ENCODE assay signal across 17 cellular contexts in genomic region chr3:154294016-154294415, GRCh38. TPM values are rescaled to one million over a fixed set of nuclear protein-coding genes. Genes with fewer than 3 reads are reported as not detected.
DNase-seq lines count a peak whose midpoint lies in the region; ATAC-seq, FAIRE-seq and TF ChIP-seq lines count a peak whose summit lies in the region.
"Had no signal": no experiment of that assay in that cellular context is flagged by ENCODE, and none has a peak within 500 bp of the region (broad histone marks: within the 10 kb centered on the region; RNA-seq: fewer than 3 reads in every experiment).

No MANE protein-coding gene starts in this region.

- intact Hi-C loops in CD8-positive, alpha-beta T cell (cut with DNase I, micrococcal nuclease), result loop anchor here in 1 of 2 experiments (10.0 kb wide), 1 partner anchor 1839 kb away; no protein-coding TSS in a partner anchor
- intact Hi-C loops in K562 (cut with micrococcal nuclease) (no loop called here), pancreas (cut with DNase I) (no loop called here)

- peaks cover 2% of the 10 kb centered on the region for H3K4me1 Mint-ChIP-seq in CD8-positive, alpha-beta T cell (ENCODE audit: low read depth)
- H3K4me1 Mint-ChIP-seq in memory B cell, result no peaks in the 10 kb centered on the region
- no peaks in the 10 kb centered on the region for H3K4me1 Mint-ChIP-seq in stimulated activated effector memory CD8-positive, alpha-beta T cell treated with anti-CD3 and anti-CD28 coated beads, Interleukin-12 subunit alpha, Interleukin-12 subunit beta, amount 100 ng/mL, for 72 hours
- H3K4me1 Mint-ChIP-seq: B cell, GM23338 had no signal

- H3K4me3 Mint-ChIP-seq in CD8-positive, alpha-beta T cell, result no peak overlapping the region
- no peak overlapping the region for H3K4me3 Mint-ChIP-seq in memory B cell
- no peak overlapping the region for H3K4me3 Mint-ChIP-seq in stimulated activated effector memory CD8-positive, alpha-beta T cell treated with anti-CD3 and anti-CD28 coated beads, Interleukin-12 subunit alpha, Interleukin-12 subunit beta, amount 100 ng/mL, for 72 hours
- H3K4me3 Mint-ChIP-seq: B cell; CD4-positive, alpha-beta memory T cell; GM23338 had no signal

- H3K79me2 ChIP-seq in K562 (ENCODE audit: control insufficient read depth, insufficient read depth, low read length), result no peaks in the 10 kb centered on the region

- TF ChIP-seq RAD21 in K562 (CRISPR knock-in tag; conservative IDR thresholded peaks at IDR 0.05 in 1 of 2, IDR thresholded peaks at IDR 0.05 in 1 of 2), result no peak

- no peak for ATAC-seq in CD8-positive, alpha-beta T cell
- ATAC-seq in K562, result no peak
- ATAC-seq in memory B cell (ENCODE audit: low read depth), result no peak
- no peak for ATAC-seq in stimulated activated effector memory CD8-positive, alpha-beta T cell treated with anti-CD3 and anti-CD28 coated beads, Interleukin-12 subunit alpha, Interleukin-12 subunit beta, amount 100 ng/mL, for 72 hours
- ATAC-seq in pancreas, result no peak
- ATAC-seq: GM12878, GM23338 had no signal

- no peak overlapping the region for H3K9ac ChIP-seq in K562 (ENCODE audit: insufficient read depth in 1 of 2, low read depth in 2 of 2, low read length in 2 of 2)

- peaks cover 47% of the 10 kb centered on the region for H3K36me3 ChIP-seq in CD8-positive, alpha-beta T cell (ENCODE audit: insufficient read depth, low read length)
- H3K36me3 ChIP-seq in K562 (ENCODE audit: control insufficient read depth, insufficient read depth, low read length) (peaks cover 86% of the 10 kb centered on the region), pancreas (peaks cover 6 to 44% (median 9%) of the 10 kb centered on the region in 3 donors)

- peaks cover 77% of the 10 kb centered on the region for H3K36me3 Mint-ChIP-seq in CD8-positive, alpha-beta T cell
- peaks cover 27% of the 10 kb centered on the region for H3K36me3 Mint-ChIP-seq in memory B cell
- H3K36me3 Mint-ChIP-seq in stimulated activated effector memory CD8-positive, alpha-beta T cell treated with anti-CD3 and anti-CD28 coated beads, Interleukin-12 subunit alpha, Interleukin-12 subunit beta, amount 100 ng/mL, for 72 hours, result peaks cover 100% of the 10 kb centered on the region

- no peaks in the 10 kb centered on the region for H3K9me3 Mint-ChIP-seq in CD8-positive, alpha-beta T cell
- no peaks in the 10 kb centered on the region for H3K9me3 Mint-ChIP-seq in memory B cell
- H3K9me3 Mint-ChIP-seq in stimulated activated effector memory CD8-positive, alpha-beta T cell treated with anti-CD3 and anti-CD28 coated beads, Interleukin-12 subunit alpha, Interleukin-12 subunit beta, amount 100 ng/mL, for 72 hours, result no peaks in the 10 kb centered on the region
- H3K9me3 Mint-ChIP-seq: CD4-positive, alpha-beta memory T cell; GM23338 had no signal

- no peak overlapping the region for H2AFZ ChIP-seq in K562 (ENCODE audit: low read depth, low read length)
- H2AFZ ChIP-seq: GM23338 had no signal

- no peak for TF ChIP-seq CTCF in CD8-positive, alpha-beta T cell (IDR thresholded peaks at IDR 0.05)
- TF ChIP-seq CTCF in K562 (IDR thresholded peaks at IDR 0.05 in 2 of 3, conservative IDR thresholded peaks at IDR 0.05 in 1 of 3; ENCODE audit: insufficient read depth in 2 of 3, low read depth in 1 of 3, low read length in 3 of 3) (no peak), pancreas (IDR thresholded peaks at IDR 0.05) (no peak)

- H3K27me3 ChIP-seq in CD8-positive, alpha-beta T cell (ENCODE audit: insufficient read depth, low read length), result no peaks in the 10 kb centered on the region
- no peaks in the 10 kb centered on the region for H3K27me3 ChIP-seq in K562 (ENCODE audit: control insufficient read depth in 2 of 2, insufficient read depth in 2 of 2, low read length in 2 of 2)
- H3K27me3 ChIP-seq in pancreas, result no peaks in the 10 kb centered on the region

- peak overlapping the region; percentile 5 for H3K27ac Mint-ChIP-seq in CD8-positive, alpha-beta T cell
- H3K27ac Mint-ChIP-seq in memory B cell, result peak overlapping the region; percentile 4
- peak overlapping the region; percentile 58 for H3K27ac Mint-ChIP-seq in stimulated activated effector memory CD8-positive, alpha-beta T cell treated with anti-CD3 and anti-CD28 coated beads, Interleukin-12 subunit alpha, Interleukin-12 subunit beta, amount 100 ng/mL, for 72 hours
- H3K27ac Mint-ChIP-seq: B cell, GM23338 had no signal

- no TSS peak for BruUV-seq in K562 (replicated peaks; lab: Mats Ljungman, UMichigan)

- DNase-seq in CD8-positive, alpha-beta T cell, result no peak
- DNase-seq in K562 (ENCODE audit: extremely low read depth in 1 of 4, low spot score in 3 of 4), result no peak
- no peak for DNase-seq in memory B cell (ENCODE audit: low spot score in 2 of 2)
- DNase-seq in stimulated activated effector memory CD8-positive, alpha-beta T cell treated with anti-CD3 and anti-CD28 coated beads, Interleukin-12 subunit alpha, Interleukin-12 subunit beta, amount 100 ng/mL, for 72 hours (ENCODE audit: low spot score in 2 of 2), result no peak
- no peak for DNase-seq in DMS53 (lab: John Stamatoyannopoulos, UW)
- DNase-seq in pancreas, result no peak
- no peak for DNase-seq in DMS53 treated with DMSO at 0.1 percent for 48 hours (lab: John Stamatoyannopoulos, UW; ENCODE audit: unreplicated experiment)
- DNase-seq: C1 segment of cervical spinal cord; Caco-2; CD4-positive, alpha-beta memory T cell; DMS79; H7; IMR-90 had no signal

- TF ChIP-seq POLR2A in K562 (conservative IDR thresholded peaks at IDR 0.05), result no peak

- no peaks in the 10 kb centered on the region for H3K9me1 ChIP-seq in K562 (ENCODE audit: control insufficient read depth, insufficient read depth, low read length)

- POLR2A ChIA-PET in CD8-positive, alpha-beta T cell (lab: Charles Lee), result no interaction called here
- POLR2A ChIA-PET in K562 (lab: Yijun Ruan, JAX), result no interaction called here

- no peaks in the 10 kb centered on the region for H3K4me1 ChIP-seq in CD8-positive, alpha-beta T cell (ENCODE audit: insufficient read depth, low read length)
- no peaks in the 10 kb centered on the region for H3K4me1 ChIP-seq in K562 (replicated peaks in 1 of 2; ENCODE audit: control insufficient read depth in 2 of 2, insufficient read depth in 2 of 2, low read length in 2 of 2)
- H3K4me1 ChIP-seq in pancreas, result no peaks in the 10 kb centered on the region
- H3K4me1 ChIP-seq: Caco-2 had no signal

- FAIRE-seq in K562 (lab: Jason Lieb, UNC), result peak; percentile 46
- FAIRE-seq in pancreas (lab: Jason Lieb, UNC), result no peak
- FAIRE-seq: A204.1, GM12878 had no signal

- H3K4me2 ChIP-seq in K562 (ENCODE audit: insufficient read depth, low read length), result no peak overlapping the region
- H3K4me2 ChIP-seq: GM23338 had no signal

- WGBS in K562 (ENCODE audit: insufficient coverage, low coverage, missing lambda C conversion rate), result 96% methylated on average over 2 of the region's 2 CpGs
- WGBS in pancreas, 2 donors, result 70 to 76% methylated on average over 2 of the region's 2 CpGs

- H3K4me3 ChIP-seq in CD8-positive, alpha-beta T cell (ENCODE audit: low read depth, low read length), result no peak overlapping the region
- H3K4me3 ChIP-seq in K562 (no peak overlapping the region), pancreas (no peak overlapping the region)
- H3K4me3 ChIP-seq: GM12878, GM23338 had no signal

- H4K20me1 ChIP-seq in K562 (replicated peaks; ENCODE audit: control insufficient read depth, insufficient read depth, low read length), result no peaks in the 10 kb centered on the region

- CTCF ChIA-PET in CD8-positive, alpha-beta T cell (lab: Charles Lee), result no interaction called here
- CTCF ChIA-PET in K562 (lab: Yijun Ruan, JAX; ENCODE audit: low intra/inter-chr PET ratio), result no interaction called here

- no peak for TF ChIP-seq EP300 in K562 (IDR thresholded peaks at IDR 0.05; ENCODE audit: low read length)

- no peaks in the 10 kb centered on the region for H3K27me3 Mint-ChIP-seq in CD8-positive, alpha-beta T cell (ENCODE audit: low read depth)
- no peaks in the 10 kb centered on the region for H3K27me3 Mint-ChIP-seq in memory B cell
- H3K27me3 Mint-ChIP-seq: B cell; CD4-positive, alpha-beta memory T cell had no signal

- H3K9me3 ChIP-seq in CD8-positive, alpha-beta T cell (ENCODE audit: low read length), result no peaks in the 10 kb centered on the region
- H3K9me3 ChIP-seq in K562 (replicated peaks; ENCODE audit: control insufficient read depth, insufficient read depth, low read depth, low read length) (no peaks in the 10 kb centered on the region), pancreas (no peaks in the 10 kb centered on the region)
- H3K9me3 ChIP-seq: Caco-2 had no signal

- H3K27ac ChIP-seq in CD8-positive, alpha-beta T cell (ENCODE audit: low read depth, low read length), result no peak overlapping the region
- H3K27ac ChIP-seq in K562 (ENCODE audit: extremely low read depth, low read depth, low read length), result no peak overlapping the region
- no peak overlapping the region for H3K27ac ChIP-seq in pancreas

- in situ Hi-C loops in K562 (cut with MboI), result no loop called here

TF ChIP-seq in K562, 482 proteins besides CTCF, POLR2A, EP300 and RAD21 (continues in another document):
- no peak for TF ChIP-seq MCM2 (IDR thresholded peaks at IDR 0.05; ENCODE audit: low read depth)

RNA-seq across cellular contexts. Expression of gene DHX36, which starts 30.3 kb away (rescaled TPM):
- total RNA-seq in CD8-positive, alpha-beta T cell, result 100 to 1,000 TPM; 149 to 152 TPM
- 71.7 and 394 TPM in 2 replicates for total RNA-seq in K562 (2011; cell fraction: chromatin; rRNA removed; ENCODE audit: low replicate concordance)
- 28.0 and 47.8 TPM in 2 replicates for total RNA-seq in K562 (2011; cell fraction: nucleolus; rRNA removed)
- total RNA-seq in K562 (2011; cell fraction: nucleoplasm; rRNA removed), result 105 and 174 TPM in 2 replicates
- 46.2 and 49.0 TPM in 2 replicates for total RNA-seq in K562 (2014; rRNA removed)
- total RNA-seq in K562 (2014; rRNA removed; fragmentation: Illumina TruSeq; extraction: Trizol), result 57.6 and 78.9 TPM in 2 replicates
- total RNA-seq in K562 (2015; rRNA removed; fragmentation: Illumina TruSeq; extraction: Trizol), result 46.1 and 54.5 TPM in 2 replicates
- 66.2 and 73.7 TPM in 2 replicates for total RNA-seq in K562 (2021)
- 84.2 and 98.7 TPM in 2 replicates for polyA plus RNA-seq in K562 (2011; rRNA removed)
- polyA plus RNA-seq in K562 (2011; cell fraction: cytosol; rRNA removed), result 12.0 and 33.2 TPM in 2 replicates
- polyA plus RNA-seq in K562 (2011; cell fraction: nucleus; rRNA removed), result 40.9 and 65.6 TPM in 2 replicates
- 40.4 and 40.8 TPM in 2 replicates for polyA plus RNA-seq in K562 (2012)
- 72.9 and 73.2 TPM in 2 replicates for polyA plus RNA-seq in K562 (2014; fragmentation: Illumina TruSeq; extraction: Trizol)
- polyA plus RNA-seq in K562 (2014; fragmentation: Nextera tagmentation; extraction: Ambion mirVana), result 10 to 100 TPM; 44.3 to 56.1 TPM
- 45.4 and 57.0 TPM in 2 replicates for polyA plus RNA-seq in K562 (2014; rRNA removed)
- polyA minus RNA-seq in K562 (2011; rRNA and poly(A)+ RNA removed), result 56.9 and 67.8 TPM in 2 replicates
- 32.9 and 46.1 TPM in 2 replicates for polyA minus RNA-seq in K562 (2011; cell fraction: cytosol; rRNA and poly(A)+ RNA removed)
- polyA minus RNA-seq in K562 (2011; cell fraction: nucleus; rRNA and poly(A)+ RNA removed), result 48.3 and 79.3 TPM in 2 replicates
- 10 to 100 TPM; 19.9 to 33.9 (median 24.7) TPM for total RNA-seq in pancreas
- 10 to 100 TPM; 15.8 to 29.4 TPM for polyA plus RNA-seq in pancreas

Comparison
In these comparisons a context has a peak if more than half of its experiments do, and no peak if none do; other contexts are left out.
1. H3K27ac Mint-ChIP-seq: peak in every context shown above with its lines; median percentile 58 in stimulated activated effector memory CD8-positive, alpha-beta T cell treated with anti-CD3 and anti-CD28 coated beads, Interleukin-12 subunit alpha, Interleukin-12 subunit beta, amount 100 ng/mL, for 72 hours; 5 in CD8-positive, alpha-beta T cell; 4 in memory B cell.